Comparison of ENCODE assay signal across 8 cellular contexts in the genomic region with DNA sequence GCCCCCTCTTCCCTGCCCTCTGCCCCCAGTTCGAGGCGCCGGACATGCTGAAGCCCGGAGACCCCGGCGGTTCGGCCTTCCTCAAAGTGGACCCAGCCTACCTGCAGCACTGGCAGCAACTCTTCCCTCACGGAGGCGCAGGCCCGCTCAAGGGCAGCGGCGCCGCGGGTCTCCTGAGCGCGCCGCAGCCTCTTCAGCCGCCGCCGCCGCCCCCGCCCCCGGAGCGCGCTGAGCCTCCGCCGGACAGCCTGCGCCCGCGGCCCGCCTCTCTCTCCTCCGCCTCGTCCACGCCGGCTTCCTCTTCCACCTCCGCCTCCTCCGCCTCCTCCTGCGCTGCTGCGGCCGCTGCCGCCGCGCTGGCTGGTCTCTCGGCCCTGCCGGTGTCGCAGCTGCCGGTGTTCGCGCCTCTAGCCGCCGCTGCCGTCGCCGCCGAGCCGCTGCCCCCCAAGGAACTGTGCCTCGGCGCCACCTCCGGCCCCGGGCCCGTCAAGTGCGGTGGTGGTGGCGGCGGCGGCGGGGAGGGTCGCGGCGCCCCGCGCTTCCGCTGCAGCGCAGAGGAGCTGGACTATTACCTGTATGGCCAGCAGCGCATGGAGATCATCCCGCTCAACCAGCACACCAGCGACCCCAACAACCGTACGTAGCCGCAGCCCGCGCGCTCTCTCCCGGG. TPM values are rescaled to one million over a fixed set of nuclear protein-coding genes. Genes with fewer than 3 reads are reported as not detected.
DNase-seq lines count a peak whose midpoint lies in the region; ATAC-seq, FAIRE-seq and TF ChIP-seq lines count a peak whose summit lies in the region.

No MANE protein-coding gene starts in this region.

- no peak for TF ChIP-seq CTCF in A549 (IDR thresholded peaks at IDR 0.05)
- no peak for TF ChIP-seq CTCF in GM20000 (IDR thresholded peaks at IDR 0.05; ENCODE audit: extremely low read depth, missing control alignments)
- no peak for TF ChIP-seq CTCF in right atrium auricular region (IDR thresholded peaks at IDR 0.05)
- no peak for TF ChIP-seq CTCF in OCI-LY7 (conservative IDR thresholded peaks at IDR 0.05; ENCODE audit: low read length)

- H3K4me1 ChIP-seq in A549 (peaks cover 22% of the 10 kb centered on the region; the same call in 2 of the 3 replicates), right atrium auricular region (peaks cover 0 to 28% of the 10 kb centered on the region in 2 donors), small intestine (ENCODE audit: control insufficient read depth in 2 of 2, insufficient read depth in 1 of 2, low read depth in 1 of 2, low read length in 1 of 2) (no peaks in the 10 kb centered on the region), OCI-LY7 (ENCODE audit: insufficient read depth, low read length, poor library complexity, severe bottlenecking) (no peaks in the 10 kb centered on the region)

- H4K20me1 ChIP-seq in OCI-LY7 (ENCODE audit: insufficient read depth, low read length): no peaks in the 10 kb centered on the region

- peaks cover 14% of the 10 kb centered on the region for H3K4me1 Mint-ChIP-seq in T-helper 17 cell

- no peak overlapping the region for H3K27ac Mint-ChIP-seq in T-helper 17 cell

- peak; percentile 31 to 52 for ATAC-seq in A549
- ATAC-seq in T-helper 17 cell: no peak
- no peak for ATAC-seq in HG02973 (IDR thresholded peaks at IDR 0.05; ENCODE audit: unreplicated experiment)

- peak overlapping the region; percentile 36 for H3K4me3 Mint-ChIP-seq in T-helper 17 cell

- CTCF ChIA-PET in A549 (lab: Yijun Ruan, JAX): interaction anchor here (0.9 to 1.4 kb wide), 2 partner anchors 9 to 68 kb away, joined by 3 read pairs; no protein-coding TSS in a partner anchor
- CTCF ChIA-PET in OCI-LY7 (lab: Charles Lee; ENCODE audit: unreplicated experiment): no interaction called here

- no TSS peak for BruUV-seq in OCI-LY7 (replicated peaks; lab: Mats Ljungman, UMichigan)

- H3K27me3 Mint-ChIP-seq in T-helper 17 cell: peaks cover 75% of the 10 kb centered on the region

- TF ChIP-seq POLR2A in A549 (IDR thresholded peaks at IDR 0.05; ENCODE audit: low read length): no peak

- H3K36me3 ChIP-seq in right atrium auricular region: no peaks in the 10 kb centered on the region
- no peaks in the 10 kb centered on the region for H3K36me3 ChIP-seq in small intestine (ENCODE audit: control insufficient read depth in 2 of 2, insufficient read depth in 2 of 2, low read length in 2 of 2)
- H3K36me3 ChIP-seq in OCI-LY7 (ENCODE audit: insufficient read depth, low read length): no peaks in the 10 kb centered on the region

- TF ChIP-seq RAD21 in A549 (conservative IDR thresholded peaks at IDR 0.05 in 1 of 2, IDR thresholded peaks at IDR 0.05 in 1 of 2): no peak

- H3K27ac ChIP-seq in A549 (peak overlapping the region in 1 of 2 experiments; percentile 60; a peak in 2 of 6 replicates), right atrium auricular region (no peak overlapping the region), small intestine (ENCODE audit: low read depth in 1 of 2, low read length in 1 of 2) (peak overlapping the region in 1 of 2 donors; percentile 9), OCI-LY7 (ENCODE audit: low read depth, low read length, poor library complexity, severe bottlenecking) (no peak overlapping the region)

- peaks cover 3% of the 10 kb centered on the region for H3K36me3 Mint-ChIP-seq in T-helper 17 cell (ENCODE audit: low read depth)

- no peaks in the 10 kb centered on the region for H3K9me2 ChIP-seq in OCI-LY7 (ENCODE audit: insufficient read depth, low read length)

- no peak for FAIRE-seq in A549 (lab: Jason Lieb, UNC)
- FAIRE-seq in small intestine (lab: Jason Lieb, UNC): no peak

- no peaks in the 10 kb centered on the region for H3K79me2 ChIP-seq in OCI-LY7 (ENCODE audit: insufficient read depth, low read depth, low read length)

- H3K4me3 ChIP-seq in A549 (peak overlapping the region; percentile 64), right atrium auricular region (peak overlapping the region; percentile 47 to 65), small intestine (ENCODE audit: low read depth in 1 of 2, low read length in 2 of 2) (peak overlapping the region; percentile 21 to 28), OCI-LY7 (ENCODE audit: low read depth, low read length, poor library complexity, severe bottlenecking) (no peak overlapping the region)

- H3K4me2 ChIP-seq in A549: peak overlapping the region; percentile 100
- H3K4me2 ChIP-seq in OCI-LY7 (ENCODE audit: low read length): no peak overlapping the region

- H3K9me3 ChIP-seq in A549 (no peaks in the 10 kb centered on the region), T-helper 17 cell (ENCODE audit: control insufficient read depth, low read length, poor library complexity, severe bottlenecking) (no peaks in the 10 kb centered on the region), right atrium auricular region (no peaks in the 10 kb centered on the region), small intestine (ENCODE audit: control insufficient read depth, low read depth) (no peaks in the 10 kb centered on the region), OCI-LY7 (ENCODE audit: low read length) (no peaks in the 10 kb centered on the region)

- intact Hi-C loops in OCI-LY7 (cut with micrococcal nuclease; ENCODE audit: unreplicated experiment): no loop called here

- H2AFZ ChIP-seq in OCI-LY7 (ENCODE audit: low read length): no peak overlapping the region

- no peak for TF ChIP-seq EP300 in A549 (IDR thresholded peaks at IDR 0.05)

- POLR2A ChIA-PET in A549 (lab: Yijun Ruan, JAX): no interaction called here
- POLR2A ChIA-PET in OCI-LY7 (lab: Charles Lee): no interaction called here

- WGBS in A549 (ENCODE audit: missing lambda C conversion rate): 0% methylated on average over 6 of the region's 83 CpGs
- WGBS in small intestine, 3 donors: 1 to 3% (median 2%) methylated on average over 44 to 83 of the region's 83 CpGs

- peaks cover 12 to 15% of the 10 kb centered on the region in 2 donors for H3K27me3 ChIP-seq in right atrium auricular region
- peaks cover 23 to 56% of the 10 kb centered on the region in 2 donors for H3K27me3 ChIP-seq in small intestine (ENCODE audit: control insufficient read depth in 2 of 2, insufficient read depth in 2 of 2, low read length in 2 of 2)

- DNase-seq in A549 (ENCODE audit: low read depth in 1 of 2, low spot score in 1 of 2) (peak in 1 of 2 experiments; percentile 16), GM20000 (ENCODE audit: low spot score) (peak; percentile 65), T-helper 17 cell (no peak), right atrium auricular region (ENCODE audit: low spot score) (no peak), small intestine (no peak), OCI-LY7 (ENCODE audit: low spot score) (no peak)
- DNase-seq in central memory CD4-positive, alpha-beta T cell: no peak

TF ChIP-seq in A549, 52 proteins besides CTCF, POLR2A, EP300 and RAD21 (continues in another document):
- no peak for TF ChIP-seq CHD4 (IDR thresholded peaks at IDR 0.05; ENCODE audit: borderline replicate concordance)
- TF ChIP-seq RCOR1 (IDR thresholded peaks at IDR 0.05; ENCODE audit: low read depth, low read length): no peak
- TF ChIP-seq RFX5 (IDR thresholded peaks at IDR 0.05): no peak
- TF ChIP-seq, protein P1, sequence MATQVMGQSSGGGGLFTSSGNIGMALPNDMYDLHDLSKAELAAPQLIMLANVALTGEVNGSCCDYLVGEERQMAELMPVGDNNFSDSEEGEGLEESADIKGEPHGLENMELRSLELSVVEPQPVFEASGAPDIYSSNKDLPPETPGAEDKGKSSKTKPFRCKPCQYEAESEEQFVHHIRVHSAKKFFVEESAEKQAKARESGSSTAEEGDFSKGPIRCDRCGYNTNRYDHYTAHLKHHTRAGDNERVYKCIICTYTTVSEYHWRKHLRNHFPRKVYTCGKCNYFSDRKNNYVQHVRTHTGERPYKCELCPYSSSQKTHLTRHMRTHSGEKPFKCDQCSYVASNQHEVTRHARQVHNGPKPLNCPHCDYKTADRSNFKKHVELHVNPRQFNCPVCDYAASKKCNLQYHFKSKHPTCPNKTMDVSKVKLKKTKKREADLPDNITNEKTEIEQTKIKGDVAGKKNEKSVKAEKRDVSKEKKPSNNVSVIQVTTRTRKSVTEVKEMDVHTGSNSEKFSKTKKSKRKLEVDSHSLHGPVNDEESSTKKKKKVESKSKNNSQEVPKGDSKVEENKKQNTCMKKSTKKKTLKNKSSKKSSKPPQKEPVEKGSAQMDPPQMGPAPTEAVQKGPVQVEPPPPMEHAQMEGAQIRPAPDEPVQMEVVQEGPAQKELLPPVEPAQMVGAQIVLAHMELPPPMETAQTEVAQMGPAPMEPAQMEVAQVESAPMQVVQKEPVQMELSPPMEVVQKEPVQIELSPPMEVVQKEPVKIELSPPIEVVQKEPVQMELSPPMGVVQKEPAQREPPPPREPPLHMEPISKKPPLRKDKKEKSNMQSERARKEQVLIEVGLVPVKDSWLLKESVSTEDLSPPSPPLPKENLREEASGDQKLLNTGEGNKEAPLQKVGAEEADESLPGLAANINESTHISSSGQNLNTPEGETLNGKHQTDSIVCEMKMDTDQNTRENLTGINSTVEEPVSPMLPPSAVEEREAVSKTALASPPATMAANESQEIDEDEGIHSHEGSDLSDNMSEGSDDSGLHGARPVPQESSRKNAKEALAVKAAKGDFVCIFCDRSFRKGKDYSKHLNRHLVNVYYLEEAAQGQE (IDR thresholded peaks at IDR 0.05): no peak

RNA-seq across cellular contexts. Expression of a gene that starts 1.1 kb away (rescaled TPM):
- polyA plus RNA-seq in A549 (2011; rRNA removed) (0.08 and 0.10 TPM in 2 replicates), A549 (2017; fragmentation: RNase III; extraction: RNeasy Plus Mini Kit Qiagen cat#74134 plus additional on column Dnase treatment) (0.05 to 0.08 TPM (median 0.06 TPM) in 3 replicates), small intestine (under 1 TPM in 2 of 3 donors, not detected in 1; 0.34 to 0.54 TPM)
- polyA plus RNA-seq in A549 (2012; cell fraction: cytosol; rRNA removed): 0.13 and 0.17 TPM in 2 replicates
- polyA plus RNA-seq in A549 (2012; cell fraction: nucleus; rRNA removed): 0.66 and 0.76 TPM in 2 replicates
- 0.05 and 0.45 TPM in 2 replicates for polyA minus RNA-seq in A549 (2011; rRNA and poly(A)+ RNA removed)
- total RNA-seq in T-helper 17 cell (not detected), right atrium auricular region (1 to 10 TPM; 1.0 to 3.6 TPM), OCI-LY7 (2022) (not detected in 2 replicates)
- 0.13 TPM in 1 of 2 replicates, not detected in the other for total RNA-seq in OCI-LY7 (2014; rRNA removed; shearing (Covaris generic))

RNA-seq across cellular contexts. Expression of a gene that starts 53.6 kb away (rescaled TPM):
- 18.4 and 21.1 TPM in 2 replicates for polyA plus RNA-seq in A549 (2011; rRNA removed)
- polyA plus RNA-seq in A549 (2012; cell fraction: cytosol; rRNA removed): 14.3 and 14.6 TPM in 2 replicates
- polyA plus RNA-seq in A549 (2012; cell fraction: nucleus; rRNA removed): 4.9 and 6.5 TPM in 2 replicates
- 16.6 to 19.5 TPM (median 18.7 TPM) in 3 replicates for polyA plus RNA-seq in A549 (2017; fragmentation: RNase III; extraction: RNeasy Plus Mini Kit Qiagen cat#74134 plus additional on column Dnase treatment)
- 12.7 and 18.0 TPM in 2 replicates for polyA minus RNA-seq in A549 (2011; rRNA and poly(A)+ RNA removed)
- not detected for total RNA-seq in T-helper 17 cell
- total RNA-seq in right atrium auricular region: 10 to 100 TPM; 25.9 to 55.0 TPM
- 10 to 100 TPM; 23.0 to 46.4 (median 34.0) TPM for polyA plus RNA-seq in small intestine
- not detected in 2 replicates for total RNA-seq in OCI-LY7 (2014; rRNA removed; shearing (Covaris generic))
- total RNA-seq in OCI-LY7 (2022): not detected in 2 replicates

Comparison
In these comparisons a context has a peak if more than half of its experiments do, and no peak if none do; other contexts are left out.
1. ATAC-seq: peak in A549 (2 of 2); none in T-helper 17 cell (single experiment) and HG02973 (single experiment).
2. RNA of a gene that starts 53.6 kb away (total RNA-seq): 25.9 to 55.0 TPM in right atrium auricular region; not detected in T-helper 17 cell and not detected in OCI-LY7; every median in the first group is over 10 times any median in the second.